In the genomic region with DNA sequence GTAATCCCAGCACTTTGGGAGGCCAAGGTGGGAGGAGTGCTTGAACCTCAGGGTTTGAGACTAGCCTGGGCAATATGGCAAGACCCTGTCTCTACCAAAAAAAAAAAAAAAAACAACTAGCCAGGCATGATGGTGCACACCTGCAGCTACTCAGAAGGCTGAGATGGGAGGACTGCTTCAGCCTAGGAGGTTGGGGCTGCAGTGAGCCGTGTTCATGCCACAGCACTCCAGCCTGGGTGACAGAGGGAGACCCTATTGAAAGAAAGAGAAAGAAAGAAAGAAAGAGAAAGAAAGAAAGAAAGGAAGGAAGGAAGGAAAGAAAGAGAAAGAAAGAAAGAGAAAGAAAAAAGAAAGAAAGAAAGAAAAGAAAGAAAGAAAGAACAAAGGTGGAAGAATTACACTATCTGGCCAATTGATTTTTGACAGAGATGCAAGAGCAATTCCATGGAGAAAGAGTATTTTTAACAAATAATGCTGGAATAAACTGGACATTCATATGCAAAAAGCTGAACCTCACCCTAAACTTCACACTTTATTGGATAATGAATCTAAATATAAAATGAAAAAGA, we compare ENCODE assay signal across 32 cellular contexts.
"Had no signal": no experiment of that assay in that cellular context is flagged by ENCODE, and none has a peak within 500 bp of the region (broad histone marks: within the 10 kb centered on the region; RNA-seq: fewer than 3 reads in every experiment).

No MANE protein-coding gene starts in this region.

- H3K4me1 ChIP-seq: esophagus muscularis mucosa, foreskin keratinocyte had no signal

- H3K4me3 Mint-ChIP-seq: activated CD4-positive, alpha-beta memory T cell treated with anti-CD3 and anti-CD28 coated beads, Interleukin-2, amount 10 ng/mL, durations not matched to agents 7 days and 5 days; activated CD4-positive, alpha-beta T cell treated with anti-CD3 and anti-CD28 coated beads, Interleukin-2, amount 10 ng/mL, durations not matched to agents 7 days and 5 days; activated naive CD8-positive, alpha-beta T cell; activated T-cell treated with anti-CD3 and anti-CD28 coated beads, Interleukin-2, amount 50 U/mL, for 4 hours; activated T-helper 17 cell treated with anti-CD3 and anti-CD28 coated beads, Interleukin-2, amount 50 U/mL, for 72 hours; central memory CD8-positive, alpha-beta T cell; dendritic cell treated with granulocyte-macrophage colony-stimulating factor and Interleukin-4, amounts not matched to agents 40 ng/mL and 50 ng/mL, for 4 days; effector memory CD8-positive, alpha-beta T cell; T-helper 17 cell; T-helper 2 cell treated with Interferon-gamma antibody and Interleukin-4, amounts not matched to agents 5 μg/mL and 100 μg/mL, for 36 hours had no signal

- H3K27ac Mint-ChIP-seq: activated CD4-positive, alpha-beta memory T cell treated with anti-CD3 and anti-CD28 coated beads, Interleukin-2, amount 10 ng/mL, durations not matched to agents 7 days and 5 days; activated CD4-positive, alpha-beta T cell treated with anti-CD3 and anti-CD28 coated beads, Interleukin-2, amount 10 ng/mL, durations not matched to agents 7 days and 5 days; activated naive CD8-positive, alpha-beta T cell; activated T-helper 17 cell treated with anti-CD3 and anti-CD28 coated beads, Interleukin-2, amount 50 U/mL, for 72 hours; dendritic cell treated with granulocyte-macrophage colony-stimulating factor and Interleukin-4, amounts not matched to agents 40 ng/mL and 50 ng/mL, for 4 days; effector memory CD8-positive, alpha-beta T cell; T-helper 17 cell; T-helper 2 cell treated with Interferon-gamma antibody and Interleukin-4, amounts not matched to agents 5 μg/mL and 100 μg/mL, for 36 hours had no signal

- H3K36me3 Mint-ChIP-seq: activated naive CD8-positive, alpha-beta T cell had no signal

- H3K9me3 Mint-ChIP-seq: activated CD4-positive, alpha-beta memory T cell treated with anti-CD3 and anti-CD28 coated beads, Interleukin-2, amount 10 ng/mL, durations not matched to agents 7 days and 5 days; activated CD4-positive, alpha-beta T cell treated with anti-CD3 and anti-CD28 coated beads, Interleukin-2, amount 10 ng/mL, durations not matched to agents 7 days and 5 days; activated T-cell treated with anti-CD3 and anti-CD28 coated beads, Interleukin-2, amount 50 U/mL, for 4 hours; activated T-helper 17 cell treated with anti-CD3 and anti-CD28 coated beads, Interleukin-2, amount 50 U/mL, for 72 hours; central memory CD8-positive, alpha-beta T cell; dendritic cell treated with granulocyte-macrophage colony-stimulating factor and Interleukin-4, amounts not matched to agents 40 ng/mL and 50 ng/mL, for 4 days; effector memory CD8-positive, alpha-beta T cell; T-helper 2 cell treated with Interferon-gamma antibody and Interleukin-4, amounts not matched to agents 5 μg/mL and 100 μg/mL, for 36 hours had no signal

- H3K27me3 Mint-ChIP-seq: dendritic cell treated with granulocyte-macrophage colony-stimulating factor and Interleukin-4, amounts not matched to agents 40 ng/mL and 50 ng/mL, for 4 days had no signal

- FAIRE-seq: astrocyte, bronchial epithelial cell had no signal

- H3K27ac ChIP-seq: brain microvascular endothelial cell, coronary artery, esophagus muscularis mucosa, foreskin keratinocyte, gastrocnemius medialis, heart left ventricle had no signal

- H3K4me3 ChIP-seq: coronary artery, esophagus muscularis mucosa, gastrocnemius medialis, heart left ventricle had no signal

- DNase-seq: activated CD4-positive, alpha-beta memory T cell treated with anti-CD3 and anti-CD28 coated beads, Interleukin-2, amount 10 ng/mL, durations not matched to agents 7 days and 5 days; activated CD4-positive, alpha-beta T cell treated with anti-CD3 and anti-CD28 coated beads for 1 hour; activated CD4-positive, alpha-beta T cell treated with anti-CD3 and anti-CD28 coated beads for 4 hours; activated CD4-positive, alpha-beta T cell treated with anti-CD3 and anti-CD28 coated beads, Interleukin-2, amount 10 ng/mL, durations not matched to agents 7 days and 5 days; activated CD4-positive, alpha-beta T cell treated with anti-CD3 and anti-CD28 coated beads, Interleukin-2, amount 50 U/mL, for 4 hours; activated CD8-positive, alpha-beta memory T cell treated with anti-CD3 and anti-CD28 coated beads for 24 hours; activated effector memory CD4-positive, alpha-beta T cell treated with Interleukin-2 at 50 U/mL for 16 hours; activated gamma-delta T cell treated with Interleukin-2 at 50 U/mL for 16 hours; activated naive CD4-positive, alpha-beta T cell treated with anti-CD3 and anti-CD28 coated beads, Interleukin-2, amount 50 U/mL, for 16 hours; activated naive CD4-positive, alpha-beta T cell treated with Interleukin-2 at 50 U/mL for 16 hours; activated T-cell treated with anti-CD3 and anti-CD28 coated beads, Interleukin-2, amount 50 U/mL, for 4 hours; amniotic stem cell; anterior cingulate cortex; brain microvascular endothelial cell; effector CD4-positive, alpha-beta T cell; effector memory CD8-positive, alpha-beta T cell; erythroblast; foreskin keratinocyte; glutamatergic neuron; heart left ventricle; T-helper 17 cell; T1000 had no signal

- H3K27me3 ChIP-seq: brain microvascular endothelial cell, esophagus muscularis mucosa, foreskin keratinocyte, gastrocnemius medialis, heart left ventricle had no signal

- H3K4me1 Mint-ChIP-seq: activated CD4-positive, alpha-beta memory T cell treated with anti-CD3 and anti-CD28 coated beads, Interleukin-2, amount 10 ng/mL, durations not matched to agents 7 days and 5 days; activated T-helper 17 cell treated with anti-CD3 and anti-CD28 coated beads, Interleukin-2, amount 50 U/mL, for 72 hours; T-helper 17 cell had no signal

- H3K9me3 ChIP-seq: esophagus muscularis mucosa, gastrocnemius medialis, heart left ventricle had no signal

- ATAC-seq: activated T-cell treated with anti-CD3 and anti-CD28 coated beads, Interleukin-2, amount 50 U/mL, for 4 hours; activated T-helper 17 cell treated with anti-CD3 and anti-CD28 coated beads, Interleukin-2, amount 50 U/mL, for 72 hours; effector memory CD8-positive, alpha-beta T cell; foreskin keratinocyte; gastrocnemius medialis; heart left ventricle; T-helper 17 cell had no signal
